In genomic region chr1:196651637-196652215, GRCh38 we compare ENCODE assay signal across 1 cellular context.
TF ChIP-seq lines count a peak whose summit lies in the region.

TSS of gene CFH (plus strand) at chr1:196652043. CDS start at chr1:196652118, 75 bp downstream.

TF ChIP-seq in GM23338, 12 proteins besides CTCF, POLR2A, EP300 and RAD21 (continued from another document):
- TF ChIP-seq EZH2phosphoT487 (IDR thresholded peaks at IDR 0.05; ENCODE audit: unreplicated experiment): no peak
- TF ChIP-seq ETS1 (IDR thresholded peaks at IDR 0.05): no peak
- no peak for TF ChIP-seq ZNF462 (CRISPR knock-in tag; IDR thresholded peaks at IDR 0.05)
- TF ChIP-seq NANOG (IDR thresholded peaks at IDR 0.05; ENCODE audit: borderline replicate concordance): no peak
- no peak for TF ChIP-seq STAT1 (IDR thresholded peaks at IDR 0.05; ENCODE audit: unreplicated experiment)
- no peak for TF ChIP-seq POLR2AphosphoS5 (IDR thresholded peaks at IDR 0.05; ENCODE audit: low read depth)
- TF ChIP-seq CREB1 (CRISPR knock-in tag; IDR thresholded peaks at IDR 0.05; ENCODE audit: low read depth): no peak
